Comparison of ENCODE assay signal across 1 cellular context in genomic region chr12:70660620-70661219, GRCh38.
TF ChIP-seq lines count a peak whose summit lies in the region.

No MANE protein-coding gene starts in this region.

TF ChIP-seq in K562, 482 proteins besides CTCF, POLR2A, EP300 and RAD21 (continued from another document and continues in another):
- TF ChIP-seq CHD7 (IDR thresholded peaks at IDR 0.05; ENCODE audit: low read depth, low read length) (no peak), TGIF2 (CRISPR knock-in tag; IDR thresholded peaks at IDR 0.05) (no peak), JUND (IDR thresholded peaks at IDR 0.05; ENCODE audit: borderline replicate concordance, low read depth, low read length) (peak; percentile 82), JUND (tag; IDR thresholded peaks at IDR 0.05; ENCODE audit: borderline replicate concordance, low read depth, low read length) (peak; percentile 76; the same call in 2 of the 3 replicates), POLR3A (IDR thresholded peaks at IDR 0.05; ENCODE audit: borderline replicate concordance, extremely low read depth, insufficient read depth, insufficient read length) (no peak), ATF4 (CRISPR knock-in tag; IDR thresholded peaks at IDR 0.05) (peak; percentile 54; the same call in 1 of the 2 replicates), VEZF1 (CRISPR knock-in tag; IDR thresholded peaks at IDR 0.05) (peak; percentile 47; the same call in 1 of the 2 replicates), NCOR1 (IDR thresholded peaks at IDR 0.05) (peak; percentile 63), RFX1 (IDR thresholded peaks at IDR 0.05) (no peak), PCBP1 (IDR thresholded peaks at IDR 0.05; ENCODE audit: low read depth, low read length, poor library complexity, severe bottlenecking) (no peak), CHD4 (IDR thresholded peaks at IDR 0.05; ENCODE audit: insufficient read depth, insufficient replicate concordance, low read depth, low read length, poor library complexity, severe bottlenecking) (no peak), CSDE1 (IDR thresholded peaks at IDR 0.05) (no peak), ZBTB26 (CRISPR knock-in tag; IDR thresholded peaks at IDR 0.05) (no peak), TAF15 (IDR thresholded peaks at IDR 0.05; ENCODE audit: low read depth, low read length) (no peak), SIN3B (IDR thresholded peaks at IDR 0.05; ENCODE audit: low read depth) (no peak), PHF21A (IDR thresholded peaks at IDR 0.05; ENCODE audit: borderline replicate concordance, low read depth) (no peak), PHTF2 (CRISPR knock-in tag; IDR thresholded peaks at IDR 0.05) (no peak), TEAD1 (CRISPR knock-in tag; IDR thresholded peaks at IDR 0.05) (0 out of 4 replicates have a peak, but pooled peaks of 1 of the 2 experiments have one; percentile 28), ARID1B (IDR thresholded peaks at IDR 0.05) (peak; percentile 66), TBL1XR1 (IDR thresholded peaks at IDR 0.05; ENCODE audit: low read length in 2 of 2) (peak in 1 of 2 experiments; percentile 82; a peak in 2 of 4 replicates), PURB (CRISPR knock-in tag; IDR thresholded peaks at IDR 0.05; ENCODE audit: low read depth) (no peak), ZBTB17 (CRISPR knock-in tag; IDR thresholded peaks at IDR 0.05) (peak; percentile 61; the same call in 1 of the 2 replicates), FOXP1 (CRISPR knock-in tag; IDR thresholded peaks at IDR 0.05) (no peak)
- TF ChIP-seq, protein P1, sequence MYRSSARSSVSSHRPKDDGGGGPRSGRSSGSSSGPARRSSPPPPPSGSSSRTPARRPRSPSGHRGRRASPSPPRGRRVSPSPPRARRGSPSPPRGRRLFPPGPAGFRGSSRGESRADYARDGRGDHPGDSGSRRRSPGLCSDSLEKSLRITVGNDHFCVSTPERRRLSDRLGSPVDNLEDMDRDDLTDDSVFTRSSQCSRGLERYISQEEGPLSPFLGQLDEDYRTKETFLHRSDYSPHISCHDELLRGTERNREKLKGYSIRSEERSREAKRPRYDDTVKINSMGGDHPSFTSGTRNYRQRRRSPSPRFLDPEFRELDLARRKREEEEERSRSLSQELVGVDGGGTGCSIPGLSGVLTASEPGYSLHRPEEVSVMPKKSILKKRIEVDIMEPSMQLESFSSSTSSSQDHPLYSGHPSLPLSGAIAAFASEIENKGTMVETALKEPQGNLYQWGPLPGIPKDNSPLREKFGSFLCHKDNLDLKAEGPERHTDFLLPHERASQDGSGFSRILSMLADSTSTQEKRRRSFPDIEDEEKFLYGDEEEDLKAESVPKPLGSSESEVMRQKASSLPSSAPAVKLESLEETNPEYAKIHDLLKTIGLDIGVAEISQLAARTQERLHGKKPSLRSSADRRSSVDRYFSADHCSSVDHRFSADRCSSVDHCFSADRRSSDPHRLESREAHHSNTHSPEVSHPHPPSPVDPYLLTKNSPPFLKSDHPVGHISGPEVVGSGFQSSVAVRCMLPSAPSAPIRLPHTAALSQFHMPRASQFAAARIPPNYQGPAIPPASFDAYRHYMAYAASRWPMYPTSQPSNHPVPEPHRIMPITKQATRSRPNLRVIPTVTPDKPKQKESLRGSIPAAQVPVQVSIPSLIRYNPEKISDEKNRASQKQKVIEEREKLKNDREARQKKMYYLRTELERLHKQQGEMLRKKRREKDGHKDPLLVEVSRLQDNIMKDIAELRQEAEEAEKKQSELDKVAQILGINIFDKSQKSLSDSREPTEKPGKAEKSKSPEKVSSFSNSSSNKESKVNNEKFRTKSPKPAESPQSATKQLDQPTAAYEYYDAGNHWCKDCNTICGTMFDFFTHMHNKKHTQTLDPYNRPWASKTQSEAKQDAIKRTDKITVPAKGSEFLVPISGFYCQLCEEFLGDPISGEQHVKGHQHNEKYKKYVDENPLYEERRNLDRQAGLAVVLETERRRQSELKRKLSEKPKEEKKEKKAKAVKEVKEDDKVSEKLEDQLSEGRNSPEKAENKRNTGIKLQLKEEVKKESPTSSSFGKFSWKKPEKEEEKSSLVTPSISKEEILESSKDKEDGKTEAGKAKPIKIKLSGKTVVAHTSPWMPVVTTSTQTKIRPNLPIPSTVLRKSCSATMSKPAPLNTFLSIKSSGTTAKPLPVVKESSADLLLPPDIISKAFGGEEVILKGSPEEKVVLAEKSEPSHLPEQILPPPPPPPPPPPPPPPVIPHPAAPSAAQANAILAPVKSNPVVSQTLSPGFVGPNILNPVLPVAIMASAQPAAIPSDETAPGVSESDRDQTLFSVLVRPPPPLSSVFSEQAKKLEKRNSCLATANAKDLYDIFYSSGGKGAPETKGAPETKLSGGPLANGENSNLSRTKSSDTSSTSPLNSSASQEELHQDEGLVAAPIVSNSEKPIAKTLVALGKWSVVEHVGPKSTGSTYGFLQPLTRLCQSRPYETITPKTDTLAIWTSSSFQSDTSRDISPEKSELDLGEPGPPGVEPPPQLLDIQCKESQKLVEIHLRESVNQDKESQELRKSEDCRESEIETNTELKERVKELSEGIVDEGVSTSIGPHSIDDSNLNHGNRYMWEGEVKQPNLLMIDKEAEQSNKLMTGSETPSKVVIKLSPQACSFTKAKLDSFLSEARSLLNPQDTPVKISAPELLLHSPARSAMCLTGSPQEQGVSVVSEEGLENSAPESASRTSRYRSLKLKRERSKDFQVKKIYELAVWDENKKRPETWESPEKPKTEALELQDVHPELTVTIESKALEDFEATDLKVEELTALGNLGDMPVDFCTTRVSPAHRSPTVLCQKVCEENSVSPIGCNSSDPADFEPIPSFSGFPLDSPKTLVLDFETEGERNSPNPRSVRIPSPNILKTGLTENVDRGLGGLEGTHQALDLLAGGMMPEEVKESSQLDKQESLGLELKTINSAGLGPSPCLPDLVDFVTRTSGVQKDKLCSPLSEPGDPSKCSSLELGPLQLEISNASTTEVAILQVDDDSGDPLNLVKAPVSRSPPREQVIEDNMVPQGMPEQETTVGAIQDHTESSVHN (IDR thresholded peaks at IDR 0.05; ENCODE audit: borderline replicate concordance in 1 of 2, low read depth in 1 of 2) = no peak; a peak in 1 of 4 replicates
- TF ChIP-seq, protein P2, sequence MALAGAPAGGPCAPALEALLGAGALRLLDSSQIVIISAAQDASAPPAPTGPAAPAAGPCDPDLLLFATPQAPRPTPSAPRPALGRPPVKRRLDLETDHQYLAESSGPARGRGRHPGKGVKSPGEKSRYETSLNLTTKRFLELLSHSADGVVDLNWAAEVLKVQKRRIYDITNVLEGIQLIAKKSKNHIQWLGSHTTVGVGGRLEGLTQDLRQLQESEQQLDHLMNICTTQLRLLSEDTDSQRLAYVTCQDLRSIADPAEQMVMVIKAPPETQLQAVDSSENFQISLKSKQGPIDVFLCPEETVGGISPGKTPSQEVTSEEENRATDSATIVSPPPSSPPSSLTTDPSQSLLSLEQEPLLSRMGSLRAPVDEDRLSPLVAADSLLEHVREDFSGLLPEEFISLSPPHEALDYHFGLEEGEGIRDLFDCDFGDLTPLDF (CRISPR knock-in tag; IDR thresholded peaks at IDR 0.05) = no peak
- TF ChIP-seq, protein P3, sequence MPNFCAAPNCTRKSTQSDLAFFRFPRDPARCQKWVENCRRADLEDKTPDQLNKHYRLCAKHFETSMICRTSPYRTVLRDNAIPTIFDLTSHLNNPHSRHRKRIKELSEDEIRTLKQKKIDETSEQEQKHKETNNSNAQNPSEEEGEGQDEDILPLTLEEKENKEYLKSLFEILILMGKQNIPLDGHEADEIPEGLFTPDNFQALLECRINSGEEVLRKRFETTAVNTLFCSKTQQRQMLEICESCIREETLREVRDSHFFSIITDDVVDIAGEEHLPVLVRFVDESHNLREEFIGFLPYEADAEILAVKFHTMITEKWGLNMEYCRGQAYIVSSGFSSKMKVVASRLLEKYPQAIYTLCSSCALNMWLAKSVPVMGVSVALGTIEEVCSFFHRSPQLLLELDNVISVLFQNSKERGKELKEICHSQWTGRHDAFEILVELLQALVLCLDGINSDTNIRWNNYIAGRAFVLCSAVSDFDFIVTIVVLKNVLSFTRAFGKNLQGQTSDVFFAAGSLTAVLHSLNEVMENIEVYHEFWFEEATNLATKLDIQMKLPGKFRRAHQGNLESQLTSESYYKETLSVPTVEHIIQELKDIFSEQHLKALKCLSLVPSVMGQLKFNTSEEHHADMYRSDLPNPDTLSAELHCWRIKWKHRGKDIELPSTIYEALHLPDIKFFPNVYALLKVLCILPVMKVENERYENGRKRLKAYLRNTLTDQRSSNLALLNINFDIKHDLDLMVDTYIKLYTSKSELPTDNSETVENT (CRISPR knock-in tag; IDR thresholded peaks at IDR 0.05) = peak; percentile 67; the same call in 1 of the 2 replicates
